1 cellular context compared by ENCODE assay signal in the genomic region with DNA sequence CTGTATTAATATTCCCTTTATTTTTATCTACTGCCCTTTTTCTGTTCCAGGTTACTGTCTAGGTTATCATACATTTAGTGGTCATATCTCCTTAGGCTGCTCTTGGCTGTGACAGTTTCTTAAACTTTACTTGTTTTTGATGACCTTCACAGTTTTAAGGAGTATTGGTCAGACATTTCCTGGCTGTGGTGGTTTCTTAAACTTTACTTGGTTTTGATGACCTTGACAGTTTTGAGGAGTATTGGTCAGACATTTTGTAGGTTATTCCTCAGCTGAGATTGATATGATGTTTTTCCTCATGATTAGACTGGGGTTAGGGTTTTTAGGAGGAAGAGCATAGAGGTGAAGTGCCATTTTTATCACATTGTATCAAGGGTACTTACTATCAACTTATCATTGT.
TF ChIP-seq lines count a peak whose summit lies in the region.

No MANE protein-coding gene starts in this region.

TF ChIP-seq in GM23338, 12 proteins besides CTCF, POLR2A, EP300 and RAD21:
- TF ChIP-seq EZH2phosphoT487 (IDR thresholded peaks at IDR 0.05; ENCODE audit: unreplicated experiment) (no peak), CREB1 (CRISPR knock-in tag; IDR thresholded peaks at IDR 0.05; ENCODE audit: low read depth) (no peak), POLR2AphosphoS5 (IDR thresholded peaks at IDR 0.05; ENCODE audit: low read depth) (no peak), EZH2 (IDR thresholded peaks at IDR 0.05; ENCODE audit: low read depth, unreplicated experiment) (no peak), ZNF114 (CRISPR knock-in tag; IDR thresholded peaks at IDR 0.05) (no peak), NANOG (IDR thresholded peaks at IDR 0.05; ENCODE audit: borderline replicate concordance) (no peak), ZNF331 (CRISPR knock-in tag; IDR thresholded peaks at IDR 0.05; ENCODE audit: low read depth) (no peak), JUNB (IDR thresholded peaks at IDR 0.05; ENCODE audit: unreplicated experiment) (no peak), STAT1 (IDR thresholded peaks at IDR 0.05; ENCODE audit: unreplicated experiment) (no peak)
- TF ChIP-seq, protein P1, sequence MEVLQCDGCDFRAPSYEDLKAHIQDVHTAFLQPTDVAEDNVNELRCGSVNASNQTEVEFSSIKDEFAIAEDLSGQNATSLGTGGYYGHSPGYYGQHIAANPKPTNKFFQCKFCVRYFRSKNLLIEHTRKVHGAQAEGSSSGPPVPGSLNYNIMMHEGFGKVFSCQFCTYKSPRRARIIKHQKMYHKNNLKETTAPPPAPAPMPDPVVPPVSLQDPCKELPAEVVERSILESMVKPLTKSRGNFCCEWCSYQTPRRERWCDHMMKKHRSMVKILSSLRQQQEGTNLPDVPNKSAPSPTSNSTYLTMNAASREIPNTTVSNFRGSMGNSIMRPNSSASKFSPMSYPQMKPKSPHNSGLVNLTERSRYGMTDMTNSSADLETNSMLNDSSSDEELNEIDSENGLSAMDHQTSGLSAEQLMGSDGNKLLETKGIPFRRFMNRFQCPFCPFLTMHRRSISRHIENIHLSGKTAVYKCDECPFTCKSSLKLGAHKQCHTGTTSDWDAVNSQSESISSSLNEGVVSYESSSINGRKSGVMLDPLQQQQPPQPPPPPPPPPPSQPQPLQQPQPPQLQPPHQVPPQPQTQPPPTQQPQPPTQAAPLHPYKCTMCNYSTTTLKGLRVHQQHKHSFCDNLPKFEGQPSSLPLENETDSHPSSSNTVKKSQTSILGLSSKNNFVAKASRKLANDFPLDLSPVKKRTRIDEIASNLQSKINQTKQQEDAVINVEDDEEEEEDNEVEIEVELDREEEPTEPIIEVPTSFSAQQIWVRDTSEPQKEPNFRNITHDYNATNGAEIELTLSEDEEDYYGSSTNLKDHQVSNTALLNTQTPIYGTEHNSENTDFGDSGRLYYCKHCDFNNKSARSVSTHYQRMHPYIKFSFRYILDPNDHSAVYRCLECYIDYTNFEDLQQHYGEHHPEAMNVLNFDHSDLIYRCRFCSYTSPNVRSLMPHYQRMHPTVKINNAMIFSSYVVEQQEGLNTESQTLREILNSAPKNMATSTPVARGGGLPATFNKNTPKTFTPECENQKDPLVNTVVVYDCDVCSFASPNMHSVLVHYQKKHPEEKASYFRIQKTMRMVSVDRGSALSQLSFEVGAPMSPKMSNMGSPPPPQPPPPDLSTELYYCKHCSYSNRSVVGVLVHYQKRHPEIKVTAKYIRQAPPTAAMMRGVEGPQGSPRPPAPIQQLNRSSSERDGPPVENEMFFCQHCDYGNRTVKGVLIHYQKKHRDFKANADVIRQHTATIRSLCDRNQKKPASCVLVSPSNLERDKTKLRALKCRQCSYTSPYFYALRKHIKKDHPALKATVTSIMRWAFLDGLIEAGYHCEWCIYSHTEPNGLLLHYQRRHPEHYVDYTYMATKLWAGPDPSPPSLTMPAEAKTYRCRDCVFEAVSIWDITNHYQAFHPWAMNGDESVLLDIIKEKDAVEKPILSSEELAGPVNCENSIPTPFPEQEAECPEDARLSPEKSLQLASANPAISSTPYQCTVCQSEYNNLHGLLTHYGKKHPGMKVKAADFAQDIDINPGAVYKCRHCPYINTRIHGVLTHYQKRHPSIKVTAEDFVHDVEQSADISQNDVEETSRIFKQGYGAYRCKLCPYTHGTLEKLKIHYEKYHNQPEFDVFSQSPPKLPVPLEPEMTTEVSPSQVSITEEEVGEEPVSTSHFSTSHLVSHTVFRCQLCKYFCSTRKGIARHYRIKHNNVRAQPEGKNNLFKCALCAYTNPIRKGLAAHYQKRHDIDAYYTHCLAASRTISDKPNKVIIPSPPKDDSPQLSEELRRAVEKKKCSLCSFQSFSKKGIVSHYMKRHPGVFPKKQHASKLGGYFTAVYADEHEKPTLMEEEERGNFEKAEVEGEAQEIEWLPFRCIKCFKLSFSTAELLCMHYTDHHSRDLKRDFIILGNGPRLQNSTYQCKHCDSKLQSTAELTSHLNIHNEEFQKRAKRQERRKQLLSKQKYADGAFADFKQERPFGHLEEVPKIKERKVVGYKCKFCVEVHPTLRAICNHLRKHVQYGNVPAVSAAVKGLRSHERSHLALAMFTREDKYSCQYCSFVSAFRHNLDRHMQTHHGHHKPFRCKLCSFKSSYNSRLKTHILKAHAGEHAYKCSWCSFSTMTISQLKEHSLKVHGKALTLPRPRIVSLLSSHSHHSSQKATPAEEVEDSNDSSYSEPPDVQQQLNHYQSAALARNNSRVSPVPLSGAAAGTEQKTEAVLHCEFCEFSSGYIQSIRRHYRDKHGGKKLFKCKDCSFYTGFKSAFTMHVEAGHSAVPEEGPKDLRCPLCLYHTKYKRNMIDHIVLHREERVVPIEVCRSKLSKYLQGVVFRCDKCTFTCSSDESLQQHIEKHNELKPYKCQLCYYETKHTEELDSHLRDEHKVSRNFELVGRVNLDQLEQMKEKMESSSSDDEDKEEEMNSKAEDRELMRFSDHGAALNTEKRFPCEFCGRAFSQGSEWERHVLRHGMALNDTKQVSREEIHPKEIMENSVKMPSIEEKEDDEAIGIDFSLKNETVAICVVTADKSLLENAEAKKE (CRISPR knock-in tag; IDR thresholded peaks at IDR 0.05), result no peak
- TF ChIP-seq, protein P2, sequence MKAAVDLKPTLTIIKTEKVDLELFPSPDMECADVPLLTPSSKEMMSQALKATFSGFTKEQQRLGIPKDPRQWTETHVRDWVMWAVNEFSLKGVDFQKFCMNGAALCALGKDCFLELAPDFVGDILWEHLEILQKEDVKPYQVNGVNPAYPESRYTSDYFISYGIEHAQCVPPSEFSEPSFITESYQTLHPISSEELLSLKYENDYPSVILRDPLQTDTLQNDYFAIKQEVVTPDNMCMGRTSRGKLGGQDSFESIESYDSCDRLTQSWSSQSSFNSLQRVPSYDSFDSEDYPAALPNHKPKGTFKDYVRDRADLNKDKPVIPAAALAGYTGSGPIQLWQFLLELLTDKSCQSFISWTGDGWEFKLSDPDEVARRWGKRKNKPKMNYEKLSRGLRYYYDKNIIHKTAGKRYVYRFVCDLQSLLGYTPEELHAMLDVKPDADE (IDR thresholded peaks at IDR 0.05), result no peak
- TF ChIP-seq, protein P3, sequence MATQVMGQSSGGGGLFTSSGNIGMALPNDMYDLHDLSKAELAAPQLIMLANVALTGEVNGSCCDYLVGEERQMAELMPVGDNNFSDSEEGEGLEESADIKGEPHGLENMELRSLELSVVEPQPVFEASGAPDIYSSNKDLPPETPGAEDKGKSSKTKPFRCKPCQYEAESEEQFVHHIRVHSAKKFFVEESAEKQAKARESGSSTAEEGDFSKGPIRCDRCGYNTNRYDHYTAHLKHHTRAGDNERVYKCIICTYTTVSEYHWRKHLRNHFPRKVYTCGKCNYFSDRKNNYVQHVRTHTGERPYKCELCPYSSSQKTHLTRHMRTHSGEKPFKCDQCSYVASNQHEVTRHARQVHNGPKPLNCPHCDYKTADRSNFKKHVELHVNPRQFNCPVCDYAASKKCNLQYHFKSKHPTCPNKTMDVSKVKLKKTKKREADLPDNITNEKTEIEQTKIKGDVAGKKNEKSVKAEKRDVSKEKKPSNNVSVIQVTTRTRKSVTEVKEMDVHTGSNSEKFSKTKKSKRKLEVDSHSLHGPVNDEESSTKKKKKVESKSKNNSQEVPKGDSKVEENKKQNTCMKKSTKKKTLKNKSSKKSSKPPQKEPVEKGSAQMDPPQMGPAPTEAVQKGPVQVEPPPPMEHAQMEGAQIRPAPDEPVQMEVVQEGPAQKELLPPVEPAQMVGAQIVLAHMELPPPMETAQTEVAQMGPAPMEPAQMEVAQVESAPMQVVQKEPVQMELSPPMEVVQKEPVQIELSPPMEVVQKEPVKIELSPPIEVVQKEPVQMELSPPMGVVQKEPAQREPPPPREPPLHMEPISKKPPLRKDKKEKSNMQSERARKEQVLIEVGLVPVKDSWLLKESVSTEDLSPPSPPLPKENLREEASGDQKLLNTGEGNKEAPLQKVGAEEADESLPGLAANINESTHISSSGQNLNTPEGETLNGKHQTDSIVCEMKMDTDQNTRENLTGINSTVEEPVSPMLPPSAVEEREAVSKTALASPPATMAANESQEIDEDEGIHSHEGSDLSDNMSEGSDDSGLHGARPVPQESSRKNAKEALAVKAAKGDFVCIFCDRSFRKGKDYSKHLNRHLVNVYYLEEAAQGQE (IDR thresholded peaks at IDR 0.05; ENCODE audit: unreplicated experiment), result no peak
